ENCODE assay signal across 16 cellular contexts in the genomic region with DNA sequence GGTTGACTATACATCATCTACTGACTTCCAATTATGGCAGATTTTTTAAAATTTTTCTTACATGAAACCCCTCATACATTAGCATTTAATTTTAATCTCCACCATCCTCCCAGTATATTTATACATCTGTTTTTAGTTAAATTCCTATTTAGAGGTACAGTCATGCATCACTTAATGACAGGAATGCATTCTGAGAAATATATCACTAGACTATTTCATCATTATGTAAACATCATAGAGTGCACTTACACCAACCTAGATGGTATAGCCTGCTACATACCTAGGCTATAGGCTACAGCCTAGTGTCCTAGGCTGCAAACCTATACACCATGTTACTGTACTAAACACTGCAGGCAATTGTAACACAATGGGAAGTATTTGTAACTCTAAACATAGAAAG.
DNase-seq lines count a peak whose midpoint lies in the region; ATAC-seq, FAIRE-seq and TF ChIP-seq lines count a peak whose summit lies in the region.
"Had no signal": no experiment of that assay in that cellular context is flagged by ENCODE, and none has a peak within 500 bp of the region (broad histone marks: within the 10 kb centered on the region; RNA-seq: fewer than 3 reads in every experiment).

No MANE protein-coding gene starts in this region.

- no peaks in the 10 kb centered on the region for H3K27me3 Mint-ChIP-seq in type B pancreatic cell
- H3K27me3 Mint-ChIP-seq: B cell; CD4-positive, alpha-beta memory T cell had no signal

- no peaks in the 10 kb centered on the region for H3K36me3 Mint-ChIP-seq in type B pancreatic cell
- H3K36me3 Mint-ChIP-seq: CD4-positive, alpha-beta memory T cell had no signal

- H3K27ac Mint-ChIP-seq in type B pancreatic cell, result no peak overlapping the region
- H3K27ac Mint-ChIP-seq: B cell; CD4-positive, alpha-beta memory T cell had no signal

- DNase-seq in HCEC 1CT (peak; percentile 55), SK-N-MC (ENCODE audit: low read depth, low spot score) (peak; percentile 34), epithelial cell of esophagus (ENCODE audit: low read depth) (peak; percentile 35), kidney tubule cell (ENCODE audit: low spot score) (peak; percentile 9), RCC 7860 (ENCODE audit: low spot score) (no peak), SHP77 (lab: John Stamatoyannopoulos, UW) (no peak), type B pancreatic cell (ENCODE audit: extremely low spot score, unreplicated experiment) (no peak)
- DNase-seq: ACHN; CD4-positive, alpha-beta memory T cell; NCI-H1048; NCI-H446 had no signal

- peaks cover 17% of the 10 kb centered on the region for H3K4me1 Mint-ChIP-seq in type B pancreatic cell (ENCODE audit: unreplicated experiment)
- H3K4me1 Mint-ChIP-seq: B cell; CD4-positive, alpha-beta memory T cell had no signal

- H3K36me3 ChIP-seq in SK-N-MC (ENCODE audit: insufficient read depth, low read length), result no peaks in the 10 kb centered on the region
- H3K36me3 ChIP-seq: HAP-1 had no signal

- FAIRE-seq in RCC 7860 (lab: Jason Lieb, UNC), result no peak
- FAIRE-seq: D721Med had no signal

- H3K27ac ChIP-seq in SK-N-MC, result no peak overlapping the region

- no peaks in the 10 kb centered on the region for H3K9me3 ChIP-seq in SK-N-MC (ENCODE audit: low read depth, low read length)
- H3K9me3 ChIP-seq: HAP-1 had no signal

- ATAC-seq in HG02798 (IDR thresholded peaks at IDR 0.05; ENCODE audit: poor library complexity, unreplicated experiment), result no peak
- ATAC-seq: Right ventricle myocardium inferior had no signal

- no peak overlapping the region for H3K9ac ChIP-seq in SK-N-MC (ENCODE audit: insufficient read length)

- H3K4me3 ChIP-seq in SK-N-MC (no peak overlapping the region), epithelial cell of esophagus (ENCODE audit: low read length) (no peak overlapping the region)
- H3K4me3 ChIP-seq: HAP-1 had no signal

- no peak overlapping the region for H3K4me3 Mint-ChIP-seq in type B pancreatic cell
- H3K4me3 Mint-ChIP-seq: B cell; CD4-positive, alpha-beta memory T cell had no signal

- H3K9me3 Mint-ChIP-seq in type B pancreatic cell, result peaks cover 4% of the 10 kb centered on the region

- no peak for TF ChIP-seq CTCF in epithelial cell of esophagus (IDR thresholded peaks at IDR 0.05; ENCODE audit: insufficient read depth, low read depth, low read length, missing control alignments)
- TF ChIP-seq CTCF in type B pancreatic cell (conservative IDR thresholded peaks at IDR 0.05), result no peak

Comparison
In these comparisons a context has a peak if more than half of its experiments do, and no peak if none do; other contexts are left out.
1. DNase-seq: peak in HCEC 1CT (single experiment), SK-N-MC (single experiment), epithelial cell of esophagus (single experiment) and kidney tubule cell (single experiment); none in RCC 7860 (single experiment), SHP77 (0 of 2) and type B pancreatic cell (single experiment).